In genomic region chr11:2846056-2846455, GRCh38 we compare ENCODE assay signal across 1 cellular context.
TF ChIP-seq lines count a peak whose summit lies in the region.

No MANE protein-coding gene starts in this region.

TF ChIP-seq in IMR-90, 13 proteins besides CTCF, POLR2A, EP300 and RAD21 (continued from another document):
- TF ChIP-seq SMC3 (IDR thresholded peaks at IDR 0.05; ENCODE audit: low read depth, low read length) (no peak), RCOR1 (IDR thresholded peaks at IDR 0.05; ENCODE audit: insufficient replicate concordance, low read length) (no peak), NFE2L2 (IDR thresholded peaks at IDR 0.05; ENCODE audit: low read depth, low read length) (no peak), MXI1 (IDR thresholded peaks at IDR 0.05; ENCODE audit: borderline replicate concordance, low read depth, low read length) (no peak), BHLHE40 (IDR thresholded peaks at IDR 0.05; ENCODE audit: low read depth, low read length) (no peak), FOS (IDR thresholded peaks at IDR 0.05; ENCODE audit: low read depth, low read length) (no peak), USF2 (IDR thresholded peaks at IDR 0.05; ENCODE audit: low read depth, low read length) (no peak), CHD1 (IDR thresholded peaks at IDR 0.05; ENCODE audit: low read depth, low read length) (no peak), ELK1 (IDR thresholded peaks at IDR 0.05; ENCODE audit: borderline replicate concordance, low read depth, low read length) (no peak), RFX5 (IDR thresholded peaks at IDR 0.05; ENCODE audit: low read depth, low read length) (no peak), MAFK (IDR thresholded peaks at IDR 0.05; ENCODE audit: low read depth, low read length) (no peak)
